Comparison of ENCODE assay signal across 24 cellular contexts in genomic region chr9:132129535-132129934, GRCh38. TPM values are rescaled to one million over a fixed set of nuclear protein-coding genes. Genes with fewer than 3 reads are reported as not detected.
DNase-seq lines count a peak whose midpoint lies in the region; FAIRE-seq and TF ChIP-seq lines count a peak whose summit lies in the region.
"Had no signal": no experiment of that assay in that cellular context is flagged by ENCODE, and none has a peak within 500 bp of the region (broad histone marks: within the 10 kb centered on the region; RNA-seq: fewer than 3 reads in every experiment).

No MANE protein-coding gene starts in this region.

- H3K4me3 ChIP-seq in HEK293 (ENCODE audit: low read depth, low read length) = no peak overlapping the region
- no peak overlapping the region for H3K4me3 ChIP-seq in H1 (ENCODE audit: extremely low read depth in 1 of 4, insufficient read depth in 2 of 4, low read depth in 3 of 4, low read length in 4 of 4)
- H3K4me3 ChIP-seq in spleen = no peak overlapping the region
- H3K4me3 ChIP-seq: BLaER1, GM12878, GM23248 had no signal

- H4K91ac ChIP-seq in H1 (replicated peaks; ENCODE audit: insufficient read length, low read length) = peak overlapping the region; percentile 4

- H3K4me3 Mint-ChIP-seq in activated CD4-positive, alpha-beta memory T cell treated with anti-CD3 and anti-CD28 coated beads for 36 hours = no peak overlapping the region
- H3K4me3 Mint-ChIP-seq: B cell; CD4-positive, CD25-positive, alpha-beta regulatory T cell; CD8-positive, alpha-beta T cell; HFFc6 had no signal

- no peak overlapping the region for H2AFZ ChIP-seq in H1 (ENCODE audit: low read length)
- H2AFZ ChIP-seq: GM23248 had no signal

- H4K8ac ChIP-seq in H1 (ENCODE audit: extremely low read depth, insufficient read depth, low read length) = no peak overlapping the region; the same call in 1 of the 2 replicates

- H3K27me3 ChIP-seq in H1 (replicated peaks in 1 of 4; ENCODE audit: control insufficient read depth in 3 of 4, extremely low read depth in 1 of 4, insufficient read depth in 3 of 4, low read length in 3 of 4) (no peaks in the 10 kb centered on the region), spleen (replicated peaks in 1 of 7) (peaks cover 0 to 96% (median 12%) of the 10 kb centered on the region in 7 donors)

- H3K27ac ChIP-seq in HEK293 (ENCODE audit: extremely low read depth, low read depth, low read length) (no peak overlapping the region), H1 (ENCODE audit: low read depth, low read length) (no peak overlapping the region), spleen (no peak overlapping the region), caudate nucleus (ENCODE audit: low read depth, low read length) (no peak overlapping the region)
- H3K27ac ChIP-seq: 22Rv1, BLaER1, C4-2B, GM23248 had no signal

- H2BK120ac ChIP-seq in H1 (replicated peaks; ENCODE audit: low read depth, low read length) = no peak overlapping the region

- peak overlapping the region; percentile 39; the same call in 1 of the 2 replicates for H3K18ac ChIP-seq in H1 (ENCODE audit: extremely low read depth, low read length)

- peak overlapping the region; percentile 62; the same call in 1 of the 2 replicates for H2BK12ac ChIP-seq in H1 (ENCODE audit: low read depth, low read length)

- no peak overlapping the region for H3K27ac Mint-ChIP-seq in activated CD4-positive, alpha-beta memory T cell treated with anti-CD3 and anti-CD28 coated beads for 36 hours
- H3K27ac Mint-ChIP-seq: B cell; CD4-positive, CD25-positive, alpha-beta regulatory T cell; CD8-positive, alpha-beta T cell; HFFc6 had no signal

- no peaks in the 10 kb centered on the region for H3K9me3 Mint-ChIP-seq in activated CD4-positive, alpha-beta memory T cell treated with anti-CD3 and anti-CD28 coated beads for 36 hours
- H3K9me3 Mint-ChIP-seq: CD8-positive, alpha-beta T cell; HFFc6 had no signal

- no peak overlapping the region for H3K4me2 ChIP-seq in H1 (ENCODE audit: insufficient read depth in 1 of 2, low read depth in 2 of 2, low read length in 2 of 2)
- H3K4me2 ChIP-seq: BLaER1 had no signal

- TF ChIP-seq POLR2A in H1 (IDR thresholded peaks at IDR 0.05; ENCODE audit: control extremely low read depth in 1 of 2, low read depth in 2 of 2, low read length in 2 of 2) (no peak), spleen (IDR thresholded peaks at IDR 0.05) (no peak)

- H3K4me1 ChIP-seq in HEK293 (ENCODE audit: control insufficient read depth, insufficient read depth, low read length) (no peaks in the 10 kb centered on the region), H1 (replicated peaks in 1 of 4; ENCODE audit: control insufficient read depth in 3 of 4, insufficient read depth in 4 of 4, low read length in 3 of 4) (peaks cover 19 to 23% (median 22%) of the 10 kb centered on the region in 4 experiments), spleen (peaks cover 0 to 19% (median 11%) of the 10 kb centered on the region in 6 donors)
- H3K4me1 ChIP-seq: Caco-2 had no signal

- H3K4me1 Mint-ChIP-seq in activated CD4-positive, alpha-beta memory T cell treated with anti-CD3 and anti-CD28 coated beads for 36 hours (ENCODE audit: low read depth) = peaks cover 21% of the 10 kb centered on the region

- no peaks in the 10 kb centered on the region for H3K9me3 ChIP-seq in HEK293 (ENCODE audit: control insufficient read depth, insufficient read depth, low read depth, low read length)
- no peaks in the 10 kb centered on the region for H3K9me3 ChIP-seq in H1 (ENCODE audit: insufficient read depth in 2 of 2, low read depth in 1 of 2, low read length in 1 of 2)
- H3K9me3 ChIP-seq in spleen = no peaks in the 10 kb centered on the region
- H3K9me3 ChIP-seq: BLaER1, Caco-2 had no signal

- H3K14ac ChIP-seq in H1 (ENCODE audit: insufficient read length) = no peak overlapping the region

- no peak for FAIRE-seq in H1 (lab: Jason Lieb, UNC)
- FAIRE-seq: A204.1, G401.6, GM12878, GM19239 had no signal

- H3K9ac ChIP-seq in H1 (replicated peaks in 1 of 4; ENCODE audit: extremely low read depth in 1 of 4, low read depth in 3 of 4, low read length in 3 of 4) = no peak overlapping the region
- H3K9ac ChIP-seq: BLaER1, GM23248 had no signal

- no peaks in the 10 kb centered on the region for H3K36me3 Mint-ChIP-seq in activated CD4-positive, alpha-beta memory T cell treated with anti-CD3 and anti-CD28 coated beads for 36 hours
- H3K36me3 Mint-ChIP-seq: CD8-positive, alpha-beta T cell had no signal

- H3K23ac ChIP-seq in H1 (ENCODE audit: insufficient read length) = no peak overlapping the region

- CTCF ChIA-PET in HEK293 (lab: Yijun Ruan, JAX) = no interaction called here
- CTCF ChIA-PET in H1 (lab: Charles Lee; ENCODE audit: partially characterized antibody) = no interaction called here
- CTCF ChIA-PET in activated CD4-positive, alpha-beta memory T cell treated with anti-CD3 and anti-CD28 coated beads for 36 hours (lab: Charles Lee) = no interaction called here

- WGBS in H1 (ENCODE audit: extremely low coverage in 1 of 2, insufficient coverage in 1 of 2, insufficient read length in 1 of 2, insufficient replicate concordance in 2 of 2, low coverage in 1 of 2, low lambda C conversion rate in 2 of 2, missing lambda C conversion rate in 1 of 2), 2 experiments = 95% methylated on average over 12 of the region's 12 CpGs; no CpG with 5 or more reads in 1 of the 2 experiments
- 82 to 92% (median 90%) methylated on average over 12 of the region's 12 CpGs for WGBS in spleen, 5 donors

- H4K5ac ChIP-seq in H1 (ENCODE audit: insufficient read length, low read depth, low read length) = no peak overlapping the region

- H4K20me1 ChIP-seq in H1 (replicated peaks in 1 of 2; ENCODE audit: control insufficient read depth in 1 of 2, insufficient read depth in 2 of 2, low read length in 2 of 2) = no peaks in the 10 kb centered on the region
- H4K20me1 ChIP-seq: BLaER1 had no signal

- 0 out of 2 replicates have a peak overlapping the region, but pooled peaks have one; percentile 24 for H2BK15ac ChIP-seq in H1 (ENCODE audit: low read length)

- no peaks in the 10 kb centered on the region for H3K79me1 ChIP-seq in H1 (ENCODE audit: low read depth, low read length)

- POLR2A ChIA-PET in HEK293 (lab: Yijun Ruan, JAX) = no interaction called here
- POLR2A ChIA-PET in H1 (lab: Charles Lee; ENCODE audit: partially characterized antibody) = no interaction called here
- POLR2A ChIA-PET in activated CD4-positive, alpha-beta memory T cell treated with anti-CD3 and anti-CD28 coated beads for 36 hours (lab: Charles Lee) = no interaction called here

- DNase-seq in NCI-H82 (lab: John Stamatoyannopoulos, UW) = peak; percentile 24
- DNase-seq in NCI-H82 treated with DMSO at 0.1 percent for 48 hours (lab: John Stamatoyannopoulos, UW; ENCODE audit: unreplicated experiment) = no peak
- no peak for DNase-seq in H1 (ENCODE audit: low read depth in 1 of 2, low spot score in 2 of 2)
- DNase-seq in spleen = peak; percentile 48
- no peak for DNase-seq in caudate nucleus (lab: John Stamatoyannopoulos, UW)
- no peak for DNase-seq in retina
- DNase-seq in activated CD4-positive, alpha-beta memory T cell treated with anti-CD3 and anti-CD28 coated beads for 36 hours = no peak
- DNase-seq: Caco-2; CD4-positive, CD25-positive, alpha-beta regulatory T cell; CD8-positive, alpha-beta T cell; DMS153; DND-41; GM23248; HCEC 1CT; HFFc6 had no signal

- H2AK5ac ChIP-seq in H1 (ENCODE audit: low read depth, low read length) = no peak overlapping the region

- H2BK20ac ChIP-seq in H1 (ENCODE audit: low read length) = no peak overlapping the region

- H3K36me3 ChIP-seq in HEK293 (ENCODE audit: control insufficient read depth in 2 of 2, insufficient read depth in 1 of 2, low read length in 2 of 2) (no peaks in the 10 kb centered on the region), H1 (ENCODE audit: control insufficient read depth in 2 of 4, insufficient read depth in 4 of 4, low read length in 3 of 4) (no peaks in the 10 kb centered on the region), spleen (no peaks in the 10 kb centered on the region)
- H3K36me3 ChIP-seq: BLaER1 had no signal

- H3K56ac ChIP-seq in H1 (replicated peaks; ENCODE audit: insufficient read length, low read depth, low read length) = no peak overlapping the region

- peaks cover 67% of the 10 kb centered on the region for H3K27me3 Mint-ChIP-seq in activated CD4-positive, alpha-beta memory T cell treated with anti-CD3 and anti-CD28 coated beads for 36 hours

- peak overlapping the region; percentile 31; the same call in 1 of the 2 replicates for H2BK5ac ChIP-seq in H1 (ENCODE audit: low read depth, low read length)

- intact Hi-C loops in spleen (cut with DNase I; ENCODE audit: low total_unique reads) = no loop called here
- intact Hi-C loops in activated CD4-positive, alpha-beta memory T cell treated with anti-CD3 and anti-CD28 coated beads for 36 hours (cut with micrococcal nuclease) = loop anchor here (5.0 kb wide), 1 partner anchor 122 kb away; no protein-coding TSS in a partner anchor

- no peak overlapping the region for H3K4ac ChIP-seq in H1 (replicated peaks; ENCODE audit: insufficient read length, low read depth, low read length)

- H3K23me2 ChIP-seq in H1 (ENCODE audit: low read depth, low read length) = no peaks in the 10 kb centered on the region

- TF ChIP-seq RAD21 in H1 (IDR thresholded peaks at IDR 0.05 in 1 of 2, conservative IDR thresholded peaks at IDR 0.05 in 1 of 2; ENCODE audit: low read depth in 2 of 2, low read length in 2 of 2) = no peak

- H3K79me2 ChIP-seq in H1 (ENCODE audit: control insufficient read depth in 1 of 2, insufficient read depth in 2 of 2, low read length in 2 of 2) = no peaks in the 10 kb centered on the region

- TF ChIP-seq CTCF in HEK293 (tag by site-specific recombination; IDR thresholded peaks at IDR 0.05) (no peak), H1 (IDR thresholded peaks at IDR 0.05; ENCODE audit: control extremely low read depth in 1 of 3, insufficient read depth in 1 of 3, low read depth in 1 of 3, low read length in 3 of 3) (no peak), spleen (IDR thresholded peaks at IDR 0.05 in 8 of 11, conservative IDR thresholded peaks at IDR 0.05 in 3 of 11) (no peak)

- no peak for TF ChIP-seq EP300 in H1 (IDR thresholded peaks at IDR 0.05; ENCODE audit: borderline replicate concordance in 1 of 2, low read depth in 2 of 2, low read length in 2 of 2)

RNA-seq across cellular contexts. Expression of gene NTNG2, which starts 32.3 kb away (rescaled TPM):
- 0.52 and 1.4 TPM in 2 replicates for total RNA-seq in H1 (2021; fragmentation: NEBNext Ultra II Directional; extraction: Animal tissue kit (Norgen Biotek cat#: 25700))
- 1.2 and 1.5 TPM in 2 replicates for polyA plus RNA-seq in H1 (2011; rRNA removed)
- polyA plus RNA-seq in H1 (2011; cell fraction: cytosol; rRNA removed) = 2.6 TPM
- 2.6 TPM for polyA plus RNA-seq in H1 (2011; cell fraction: nucleus; rRNA removed)
- 0.29 to 2.3 TPM (median 1.3 TPM) in 4 replicates for polyA plus RNA-seq in H1 (2012, experiment 1 of 2)
- 0.37 TPM for polyA plus RNA-seq in H1 (2012, experiment 2 of 2)
- polyA plus RNA-seq in H1 (2013, experiment 1 of 2) = 0.30 TPM
- polyA plus RNA-seq in H1 (2013, experiment 2 of 2) = 0.61 TPM
- 0.57 and 0.80 TPM in 2 replicates for polyA minus RNA-seq in H1 (2011; rRNA and poly(A)+ RNA removed)
- polyA minus RNA-seq in H1 (2011; cell fraction: cytosol; rRNA and poly(A)+ RNA removed) = 1.7 TPM
- 1.1 TPM for polyA minus RNA-seq in H1 (2011; cell fraction: nucleus; rRNA and poly(A)+ RNA removed)
- 10 to 100 TPM in 4 of 7 donors, 1 to 10 TPM in 3; 3.1 to 22.4 (median 13.7) TPM for total RNA-seq in spleen
- polyA plus RNA-seq in spleen = 1 to 10 TPM in 1 of 3 donors, under 1 TPM in 2; 0.44 to 2.8 (median 0.96) TPM
- total RNA-seq in activated CD4-positive, alpha-beta memory T cell treated with anti-CD3 and anti-CD28 coated beads for 36 hours = 1 to 10 TPM in 1 of 2 experiments, under 1 TPM in 1; 0.77 to 1.4 TPM
- total RNA-seq: Caco-2 had no signal

RNA-seq across cellular contexts. Expression of gene MED27, which starts 49.9 kb away (rescaled TPM):
- total RNA-seq in H1 (2021; fragmentation: NEBNext Ultra II Directional; extraction: Animal tissue kit (Norgen Biotek cat#: 25700)) = 29.9 and 32.7 TPM in 2 replicates
- 47.7 and 56.5 TPM in 2 replicates for polyA plus RNA-seq in H1 (2011; rRNA removed)
- 44.4 TPM for polyA plus RNA-seq in H1 (2011; cell fraction: cytosol; rRNA removed)
- 32.8 TPM for polyA plus RNA-seq in H1 (2011; cell fraction: nucleus; rRNA removed)
- 33.4 to 41.5 TPM (median 38.8 TPM) in 4 replicates for polyA plus RNA-seq in H1 (2012, experiment 1 of 2)
- 42.6 TPM for polyA plus RNA-seq in H1 (2012, experiment 2 of 2)
- 28.8 TPM for polyA plus RNA-seq in H1 (2013, experiment 1 of 2)
- 28.3 TPM for polyA plus RNA-seq in H1 (2013, experiment 2 of 2)
- 46.9 and 54.7 TPM in 2 replicates for polyA minus RNA-seq in H1 (2011; rRNA and poly(A)+ RNA removed)
- polyA minus RNA-seq in H1 (2011; cell fraction: cytosol; rRNA and poly(A)+ RNA removed) = 21.1 TPM
- 24.3 TPM for polyA minus RNA-seq in H1 (2011; cell fraction: nucleus; rRNA and poly(A)+ RNA removed)
- 10 to 100 TPM; 14.2 to 22.4 (median 16.0) TPM for total RNA-seq in spleen
- polyA plus RNA-seq in spleen = 10 to 100 TPM; 13.1 to 16.8 (median 16.1) TPM
- 10 to 100 TPM; 30.1 to 32.4 TPM for total RNA-seq in activated CD4-positive, alpha-beta memory T cell treated with anti-CD3 and anti-CD28 coated beads for 36 hours

Comparison
In these comparisons a context has a peak if more than half of its experiments do, and no peak if none do; other contexts are left out.
1. DNase-seq: peak in NCI-H82 (single experiment) and spleen (single experiment); none in NCI-H82 treated with DMSO at 0.1 percent for 48 hours (single experiment), H1 (0 of 2), caudate nucleus (0 of 61), retina (single experiment) and activated CD4-positive, alpha-beta memory T cell treated with anti-CD3 and anti-CD28 coated beads for 36 hours (single experiment).